23 cellular contexts compared by ENCODE assay signal in genomic region chr7:121961491-121961890, GRCh38.
DNase-seq lines count a peak whose midpoint lies in the region; ATAC-seq and TF ChIP-seq lines count a peak whose summit lies in the region.
"Had no signal": no experiment of that assay in that cellular context is flagged by ENCODE, and none has a peak within 500 bp of the region (broad histone marks: within the 10 kb centered on the region; RNA-seq: fewer than 3 reads in every experiment).

No MANE protein-coding gene starts in this region.

- POLR2A ChIA-PET in SK-N-SH (lab: Yijun Ruan, JAX), result no interaction called here

- TF ChIP-seq EP300 in SK-N-SH (IDR thresholded peaks at IDR 0.05; ENCODE audit: borderline replicate concordance in 1 of 2, low read depth in 1 of 2, low read length in 1 of 2), result no peak

- H3K36me3 Mint-ChIP-seq in activated T-helper 2 cell treated with anti-CD3 and anti-CD28 coated beads, Interferon-gamma antibody, Interleukin-2, Interleukin-4, amounts not matched to agents 10 μg/mL and 5 μg/mL and 100 μg/mL, durations not matched to agents 14 hours and 24 hours and 36 hours (ENCODE audit: low read depth), result no peaks in the 10 kb centered on the region
- H3K36me3 Mint-ChIP-seq: naive B cell had no signal

- H3K9me2 ChIP-seq in SK-N-SH, result no peaks in the 10 kb centered on the region

- no peak for TF ChIP-seq RAD21 in SK-N-SH (IDR thresholded peaks at IDR 0.05; ENCODE audit: low read length)

- ATAC-seq in SK-N-SH treated with all-trans-retinoic acid at 6 μM for 48 hours, result no peak
- ATAC-seq in HG02798 (IDR thresholded peaks at IDR 0.05; ENCODE audit: poor library complexity, unreplicated experiment), result no peak
- ATAC-seq in GM21515 (IDR thresholded peaks at IDR 0.05; ENCODE audit: unreplicated experiment), result no peak
- ATAC-seq: activated CD4-positive, CD25-positive, alpha-beta regulatory T cell treated with anti-CD3 and anti-CD28 coated beads, Interleukin-2, amount 50 U/mL, for 24 hours; gastrocnemius medialis had no signal

- H4K20me1 ChIP-seq in SK-N-SH (ENCODE audit: insufficient read depth), result no peaks in the 10 kb centered on the region
- H4K20me1 ChIP-seq: BLaER1 had no signal

- TF ChIP-seq CTCF in SK-N-SH (IDR thresholded peaks at IDR 0.05) (no peak), fibroblast of the aortic adventitia (IDR thresholded peaks at IDR 0.05; ENCODE audit: insufficient read depth, low read length) (no peak)

- no peaks in the 10 kb centered on the region for H3K27me3 Mint-ChIP-seq in activated T-helper 2 cell treated with anti-CD3 and anti-CD28 coated beads, Interferon-gamma antibody, Interleukin-2, Interleukin-4, amounts not matched to agents 10 μg/mL and 5 μg/mL and 100 μg/mL, durations not matched to agents 14 hours and 24 hours and 36 hours (ENCODE audit: low read depth)
- H3K27me3 Mint-ChIP-seq: activated CD4-positive, alpha-beta memory T cell treated with anti-CD3 and anti-CD28 coated beads, Interleukin-2, amount 10 ng/mL, durations not matched to agents 7 days and 5 days had no signal

- no peaks in the 10 kb centered on the region for H3K9me3 Mint-ChIP-seq in activated T-helper 2 cell treated with anti-CD3 and anti-CD28 coated beads, Interferon-gamma antibody, Interleukin-2, Interleukin-4, amounts not matched to agents 10 μg/mL and 5 μg/mL and 100 μg/mL, durations not matched to agents 14 hours and 24 hours and 36 hours

- H3K27me3 ChIP-seq in SK-N-SH (ENCODE audit: insufficient read depth), result peaks cover 11% of the 10 kb centered on the region; the same call in 1 of the 2 replicates
- H3K27me3 ChIP-seq: BLaER1, gastrocnemius medialis, spleen had no signal

- H3K9ac ChIP-seq in SK-N-SH (no peak overlapping the region), SK-N-MC (ENCODE audit: insufficient read length) (no peak overlapping the region)
- H3K9ac ChIP-seq: BLaER1, KMS-11 had no signal

- 0 out of 2 replicates have a peak overlapping the region, but pooled peaks have one; percentile 3 for H3K4me2 ChIP-seq in SK-N-SH
- H3K4me2 ChIP-seq: BLaER1, KMS-11 had no signal

- no peak overlapping the region for H3K4me3 ChIP-seq in SK-N-SH (ENCODE audit: low read depth in 2 of 2, low read length in 1 of 2)
- H3K4me3 ChIP-seq in SK-N-MC, result peak overlapping the region; percentile 56
- no peak overlapping the region for H3K4me3 ChIP-seq in fibroblast of the aortic adventitia (ENCODE audit: low read depth, low read length)
- H3K4me3 ChIP-seq: BLaER1, gastrocnemius medialis, HAP-1, spleen, thoracic aorta had no signal

- H3K79me2 ChIP-seq in SK-N-SH (ENCODE audit: insufficient read depth), result no peaks in the 10 kb centered on the region

- H3K27ac Mint-ChIP-seq in activated T-helper 2 cell treated with anti-CD3 and anti-CD28 coated beads, Interferon-gamma antibody, Interleukin-2, Interleukin-4, amounts not matched to agents 10 μg/mL and 5 μg/mL and 100 μg/mL, durations not matched to agents 14 hours and 24 hours and 36 hours, result no peak overlapping the region
- H3K27ac Mint-ChIP-seq: activated CD4-positive, alpha-beta memory T cell treated with anti-CD3 and anti-CD28 coated beads, Interleukin-2, amount 10 ng/mL, durations not matched to agents 7 days and 5 days; naive B cell had no signal

- intact Hi-C loops in activated T-helper 2 cell treated with anti-CD3 and anti-CD28 coated beads, Interferon-gamma antibody, Interleukin-2, Interleukin-4, amounts not matched to agents 10 μg/mL and 5 μg/mL and 100 μg/mL, durations not matched to agents 14 hours and 24 hours and 36 hours (cut with micrococcal nuclease), result no loop called here

- WGBS in SK-N-SH (ENCODE audit: low lambda C conversion rate), result 51% methylated on average over 4 of the region's 4 CpGs

- H3K27ac ChIP-seq in SK-N-SH (ENCODE audit: low read depth in 2 of 2, low read length in 1 of 2) (no peak overlapping the region), SK-N-MC (peak overlapping the region; percentile 14; the same call in 1 of the 2 replicates)
- H3K27ac ChIP-seq: BLaER1, gastrocnemius medialis, KMS-11, spleen, thoracic aorta had no signal

- H3K9me3 ChIP-seq in SK-N-SH (no peaks in the 10 kb centered on the region), SK-N-MC (ENCODE audit: low read depth, low read length) (no peaks in the 10 kb centered on the region)
- H3K9me3 ChIP-seq: BLaER1, gastrocnemius medialis, HAP-1, spleen, thoracic aorta had no signal

- CTCF ChIA-PET in SK-N-SH (lab: Yijun Ruan, JAX), result interaction anchor here (1.0 kb wide), 1 partner anchor 335 kb away, joined by 4 read pairs; no protein-coding TSS in a partner anchor

- H3F3A ChIP-seq in SK-N-SH (replicated peaks; ENCODE audit: insufficient read depth), result peaks cover 3% of the 10 kb centered on the region

- H3K4me1 Mint-ChIP-seq in activated T-helper 2 cell treated with anti-CD3 and anti-CD28 coated beads, Interferon-gamma antibody, Interleukin-2, Interleukin-4, amounts not matched to agents 10 μg/mL and 5 μg/mL and 100 μg/mL, durations not matched to agents 14 hours and 24 hours and 36 hours (ENCODE audit: low read depth), result no peaks in the 10 kb centered on the region
- H3K4me1 Mint-ChIP-seq: activated CD4-positive, alpha-beta memory T cell treated with anti-CD3 and anti-CD28 coated beads, Interleukin-2, amount 10 ng/mL, durations not matched to agents 7 days and 5 days; naive B cell had no signal

- no peak overlapping the region for H3K4me3 Mint-ChIP-seq in activated T-helper 2 cell treated with anti-CD3 and anti-CD28 coated beads, Interferon-gamma antibody, Interleukin-2, Interleukin-4, amounts not matched to agents 10 μg/mL and 5 μg/mL and 100 μg/mL, durations not matched to agents 14 hours and 24 hours and 36 hours (ENCODE audit: low read depth)
- H3K4me3 Mint-ChIP-seq: activated CD4-positive, alpha-beta memory T cell treated with anti-CD3 and anti-CD28 coated beads, Interleukin-2, amount 10 ng/mL, durations not matched to agents 7 days and 5 days; naive B cell had no signal

- peak overlapping the region; percentile 34; the same call in 1 of the 2 replicates for H2AFZ ChIP-seq in SK-N-SH (ENCODE audit: low read depth)

- DNase-seq in SK-N-SH, result no peak
- peak; percentile 73 for DNase-seq in SK-N-MC (ENCODE audit: low read depth, low spot score)
- peak; percentile 27 for DNase-seq in fibroblast of the aortic adventitia (ENCODE audit: low read depth)
- no peak for DNase-seq in activated T-helper 2 cell treated with anti-CD3 and anti-CD28 coated beads, Interferon-gamma antibody, Interleukin-2, Interleukin-4, amounts not matched to agents 10 μg/mL and 5 μg/mL and 100 μg/mL, durations not matched to agents 14 hours and 24 hours and 36 hours (ENCODE audit: low spot score)
- no peak for DNase-seq in ecto neural progenitor cell (ENCODE audit: low spot score)
- DNase-seq: 8988T; activated CD4-positive, alpha-beta memory T cell treated with anti-CD3 and anti-CD28 coated beads, Interleukin-2, amount 10 ng/mL, durations not matched to agents 7 days and 5 days; dermis blood vessel endothelial cell; gastrocnemius medialis; naive B cell; NCI-H2171; NCI-H524 treated with DMSO at 0.1 percent for 48 hours; spleen; stimulated activated CD4-positive, alpha-beta T cell treated with anti-CD3 and anti-CD28 coated beads, Interleukin-4, amount 100 ng/mL, for 1 hour; stimulated activated naive CD4-positive, alpha-beta T cell treated with Interleukin-2 at 50 U/mL for 16 hours had no signal

- H3K4me1 ChIP-seq in SK-N-SH (ENCODE audit: control insufficient read depth in 1 of 2, insufficient read depth in 2 of 2, low read depth in 1 of 2, low read length in 1 of 2), result no peaks in the 10 kb centered on the region; a peak in 1 of 4 replicates
- H3K4me1 ChIP-seq: gastrocnemius medialis, HAP-1, spleen had no signal

- H3K36me3 ChIP-seq in SK-N-SH (replicated peaks in 1 of 2; ENCODE audit: control insufficient read depth in 1 of 2, insufficient read depth in 2 of 2, low read length in 1 of 2) (no peaks in the 10 kb centered on the region), SK-N-MC (ENCODE audit: insufficient read depth, low read length) (no peaks in the 10 kb centered on the region)
- H3K36me3 ChIP-seq: BLaER1, gastrocnemius medialis, HAP-1, spleen, thoracic aorta had no signal

TF ChIP-seq in SK-N-SH, 30 proteins besides CTCF, POLR2A, EP300 and RAD21:
- TF ChIP-seq MXI1 (IDR thresholded peaks at IDR 0.05; ENCODE audit: low read depth, low read length) (no peak), NRF1 (IDR thresholded peaks at IDR 0.05; ENCODE audit: low read depth, low read length) (no peak), MEF2A (IDR thresholded peaks at IDR 0.05; ENCODE audit: borderline replicate concordance, low read depth) (no peak), TCF12 (IDR thresholded peaks at IDR 0.05) (no peak), FOSL2 (IDR thresholded peaks at IDR 0.05; ENCODE audit: borderline replicate concordance, low read depth) (no peak), YY1 (IDR thresholded peaks at IDR 0.05; ENCODE audit: low read depth) (no peak), JUND (IDR thresholded peaks at IDR 0.05) (no peak)

TF ChIP-seq in SK-N-SH treated with all-trans-retinoic acid at 6 μM for 48 hours, 23 proteins besides CTCF, POLR2A, EP300 and RAD21:
- TF ChIP-seq BACH2 (CRISPR knock-in tag; IDR thresholded peaks at IDR 0.05; ENCODE audit: borderline replicate concordance) (no peak), ZNF70 (CRISPR knock-in tag; IDR thresholded peaks at IDR 0.05) (no peak)
TF ChIP-seq in SK-N-SH treated with all-trans-retinoic acid at 6 μM for 48 hours: peak in this region for 0.

Comparison
In these comparisons a context has a peak if more than half of its experiments do, and no peak if none do; other contexts are left out.
1. DNase-seq: peak in SK-N-MC (single experiment) and fibroblast of the aortic adventitia (single experiment); none in SK-N-SH (single experiment), activated T-helper 2 cell treated with anti-CD3 and anti-CD28 coated beads, Interferon-gamma antibody, Interleukin-2, Interleukin-4, amounts not matched to agents 10 μg/mL and 5 μg/mL and 100 μg/mL, durations not matched to agents 14 hours and 24 hours and 36 hours (single experiment) and ecto neural progenitor cell (single experiment).